ENCODE assay signal across 25 cellular contexts in the genomic region with DNA sequence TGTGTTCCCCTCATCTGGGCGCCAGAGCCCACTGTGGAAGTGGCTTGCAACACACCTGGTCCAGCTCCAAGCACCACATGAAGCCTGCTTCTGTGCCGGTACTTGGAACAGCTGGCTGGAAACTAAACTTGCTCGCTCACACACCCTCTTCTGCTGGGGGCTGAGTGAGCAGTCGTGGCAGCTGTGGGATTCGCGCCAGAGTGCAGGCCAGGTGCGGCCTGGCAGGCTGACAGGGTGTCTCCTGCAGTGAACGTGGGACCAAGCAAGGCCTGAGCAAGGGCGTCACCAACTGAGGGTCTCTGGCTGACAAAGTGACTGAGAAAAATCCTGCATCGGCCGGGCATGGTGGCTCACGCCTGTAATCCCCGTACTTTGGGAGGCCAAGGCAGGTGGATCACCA. TPM values are rescaled to one million over a fixed set of nuclear protein-coding genes. Genes with fewer than 3 reads are reported as not detected.
"Had no signal": no experiment of that assay in that cellular context is flagged by ENCODE, and none has a peak within 500 bp of the region (broad histone marks: within the 10 kb centered on the region; RNA-seq: fewer than 3 reads in every experiment).

No MANE protein-coding gene starts in this region.

- H3K4me3 ChIP-seq: esophagus muscularis mucosa, gastrocnemius medialis, heart right ventricle, mucosa of descending colon, pancreas, smooth muscle cell, suprapubic skin, thyroid gland, upper lobe of left lung, uterus had no signal

- H3K27me3 ChIP-seq: gastrocnemius medialis, pancreas, suprapubic skin, thyroid gland, upper lobe of left lung, uterus had no signal

- H3K36me3 ChIP-seq: esophagus muscularis mucosa, gastrocnemius medialis, heart right ventricle, pancreas, suprapubic skin, thyroid gland, upper lobe of left lung, uterus had no signal

- H3K4me1 Mint-ChIP-seq: natural killer cell; stimulated activated effector memory CD8-positive, alpha-beta T cell treated with anti-CD3 and anti-CD28 coated beads, Interleukin-12 subunit alpha, Interleukin-12 subunit beta, amount 100 ng/mL, for 72 hours had no signal

- H3K9me3 Mint-ChIP-seq: natural killer cell; neural crest cell; stimulated activated effector memory CD8-positive, alpha-beta T cell treated with anti-CD3 and anti-CD28 coated beads, Interleukin-12 subunit alpha, Interleukin-12 subunit beta, amount 100 ng/mL, for 72 hours had no signal

- H3K27ac Mint-ChIP-seq: natural killer cell; progenitor cell of endocrine pancreas; stimulated activated effector memory CD8-positive, alpha-beta T cell treated with anti-CD3 and anti-CD28 coated beads, Interleukin-12 subunit alpha, Interleukin-12 subunit beta, amount 100 ng/mL, for 72 hours had no signal

- DNase-seq: effector memory CD4-positive, alpha-beta T cell; gastrocnemius medialis; heart right ventricle; hypothalamus; kidney glomerular epithelial cell; mucosa of descending colon; natural killer cell; nucleus accumbens; pancreas; stimulated activated CD4-positive, alpha-beta T cell treated with anti-CD3 and anti-CD28 coated beads, Interleukin-2, amount 100 ng/mL, for 48 hours; stimulated activated CD8-positive, alpha-beta memory T cell treated with anti-CD3 and anti-CD28 coated beads, Interleukin-4, amount 100 ng/mL, for 48 hours; stimulated activated naive CD8-positive, alpha-beta T cell treated with anti-CD3 and anti-CD28 coated beads, Interleukin-15, Interleukin-2, amounts not matched to agents 100 U/mL and 50 U/mL, for 24 hours; thyroid gland; uterus had no signal

- H3K27ac ChIP-seq: epithelial cell of prostate, esophagus muscularis mucosa, gastrocnemius medialis, heart right ventricle, pancreas, suprapubic skin, thyroid gland, upper lobe of left lung, uterus had no signal

- ATAC-seq: gastrocnemius medialis; heart right ventricle; mucosa of descending colon; pancreas; right cardiac atrium; stimulated activated naive CD8-positive, alpha-beta T cell treated with anti-CD3 and anti-CD28 coated beads, Interleukin-15, Interleukin-2, amounts not matched to agents 100 U/mL and 50 U/mL, for 24 hours had no signal

- H3K4me3 Mint-ChIP-seq: natural killer cell; neural crest cell; stimulated activated effector memory CD8-positive, alpha-beta T cell treated with anti-CD3 and anti-CD28 coated beads, Interleukin-12 subunit alpha, Interleukin-12 subunit beta, amount 100 ng/mL, for 72 hours had no signal

- H3K36me3 Mint-ChIP-seq: natural killer cell; stimulated activated effector memory CD8-positive, alpha-beta T cell treated with anti-CD3 and anti-CD28 coated beads, Interleukin-12 subunit alpha, Interleukin-12 subunit beta, amount 100 ng/mL, for 72 hours had no signal

- H3K4me1 ChIP-seq: esophagus muscularis mucosa, gastrocnemius medialis, heart right ventricle, pancreas, thyroid gland, upper lobe of left lung, uterus had no signal

- H3K27me3 Mint-ChIP-seq: progenitor cell of endocrine pancreas had no signal

- H3K9me3 ChIP-seq: esophagus muscularis mucosa, gastrocnemius medialis, heart right ventricle, mucosa of descending colon, pancreas, suprapubic skin, thyroid gland, upper lobe of left lung, uterus had no signal

RNA-seq across cellular contexts. Expression of a gene that starts 15.2 kb away (rescaled TPM):
- total RNA-seq: fibroblast of villous mesenchyme, gastrocnemius medialis, lung microvascular endothelial cell, mucosa of descending colon, neural crest cell, progenitor cell of endocrine pancreas, right cardiac atrium, smooth muscle cell, upper lobe of left lung had no signal
- polyA plus RNA-seq: heart right ventricle, pancreas, right cardiac atrium had no signal

RNA-seq across cellular contexts. Expression of a gene that starts 15.3 kb away (rescaled TPM):
- total RNA-seq: esophagus muscularis mucosa, gastrocnemius medialis had no signal
